ENCODE assay signal across 11 cellular contexts in genomic region chr21:14541840-14542495, GRCh38. TPM values are rescaled to one million over a fixed set of nuclear protein-coding genes. Genes with fewer than 3 reads are reported as not detected.
A peak's percentile ranks its signal among the peaks of the same experiment; 100 is the strongest.
DNase-seq lines count a peak whose midpoint lies in the region; ATAC-seq and TF ChIP-seq lines count a peak whose summit lies in the region.
"Had no signal": no experiment of that assay in that cellular context is flagged by ENCODE, and none has a peak within 500 bp of the region (broad histone marks: within the 10 kb centered on the region; RNA-seq: fewer than 3 reads in every experiment).

No MANE protein-coding gene starts in this region.

- ATAC-seq in stimulated activated naive CD8-positive, alpha-beta T cell treated with anti-CD3 and anti-CD28 coated beads, Interleukin-15, Interleukin-2, amounts not matched to agents 100 U/mL and 50 U/mL, for 24 hours: peak; percentile 49
- ATAC-seq: gastroesophageal sphincter had no signal

- H3K4me1 ChIP-seq in thyroid gland: no peaks in the 10 kb centered on the region
- H3K4me1 ChIP-seq: ascending aorta, gastroesophageal sphincter had no signal

- H3K9me3 ChIP-seq in thyroid gland: no peaks in the 10 kb centered on the region
- H3K9me3 ChIP-seq: ascending aorta, gastroesophageal sphincter had no signal

- no peaks in the 10 kb centered on the region for H3K36me3 ChIP-seq in thyroid gland
- H3K36me3 ChIP-seq: ascending aorta, gastroesophageal sphincter had no signal

- 58 to 63% methylated on average over 8 of the region's 8 CpGs for WGBS in thyroid gland, 2 donors

- DNase-seq in activated effector memory CD4-positive, alpha-beta T cell treated with anti-CD3 and anti-CD28 coated beads, Interleukin-2, amount 50 U/mL, for 16 hours: peak; percentile 75
- DNase-seq in activated effector memory CD4-positive, alpha-beta T cell treated with Interleukin-2 at 50 U/mL for 16 hours: no peak
- DNase-seq in MV-4-11 (lab: John Stamatoyannopoulos, UW): peak; percentile 31
- peak; percentile 33 to 62 for DNase-seq in cardiac fibroblast (ENCODE audit: low read depth in 2 of 2)
- no peak for DNase-seq in stimulated activated naive CD8-positive, alpha-beta T cell treated with anti-CD3 and anti-CD28 coated beads, Interleukin-15, Interleukin-2, amounts not matched to agents 100 U/mL and 50 U/mL, for 24 hours
- no peak for DNase-seq in thyroid gland
- DNase-seq in NCI-H345 (lab: John Stamatoyannopoulos, UW): no peak
- no peak for DNase-seq in COLO829 (ENCODE audit: low spot score)

- H3K4me3 ChIP-seq in cardiac fibroblast (replicated peaks in 1 of 2; ENCODE audit: low read depth in 2 of 2, low read length in 2 of 2): no peak overlapping the region
- no peak overlapping the region for H3K4me3 ChIP-seq in thyroid gland (replicated peaks in 1 of 3)
- H3K4me3 ChIP-seq: gastroesophageal sphincter had no signal

- TF ChIP-seq POLR2A in thyroid gland (IDR thresholded peaks at IDR 0.05): no peak

- intact Hi-C loops in thyroid gland (cut with DNase I): no loop called here

- H3K27me3 ChIP-seq in thyroid gland: no peaks in the 10 kb centered on the region
- H3K27me3 ChIP-seq: ascending aorta; BLaER1 treated with 17β-estradiol and CSF1 and Interleukin-3, amounts not matched to agents 10 nM and 100 nM; gastroesophageal sphincter had no signal

- TF ChIP-seq CTCF in cardiac fibroblast (IDR thresholded peaks at IDR 0.05; ENCODE audit: low read depth, low read length): no peak
- TF ChIP-seq CTCF in thyroid gland (IDR thresholded peaks at IDR 0.05): no peak

- H3K27ac ChIP-seq in thyroid gland: no peak overlapping the region
- H3K27ac ChIP-seq: ascending aorta, gastroesophageal sphincter had no signal

RNA-seq across cellular contexts. Expression of gene SAMSN1, which starts 4.1 kb away (rescaled TPM):
- 1 to 10 TPM; 1.3 to 7.4 (median 1.9) TPM for total RNA-seq in thyroid gland

Comparison
In these comparisons a context has a peak if more than half of its experiments do, and no peak if none do; other contexts are left out.
1. DNase-seq: peak in activated effector memory CD4-positive, alpha-beta T cell treated with anti-CD3 and anti-CD28 coated beads, Interleukin-2, amount 50 U/mL, for 16 hours (single experiment), MV-4-11 (single experiment) and cardiac fibroblast (2 of 2); none in activated effector memory CD4-positive, alpha-beta T cell treated with Interleukin-2 at 50 U/mL for 16 hours (single experiment), stimulated activated naive CD8-positive, alpha-beta T cell treated with anti-CD3 and anti-CD28 coated beads, Interleukin-15, Interleukin-2, amounts not matched to agents 100 U/mL and 50 U/mL, for 24 hours (single experiment), thyroid gland (0 of 2), NCI-H345 (single experiment) and COLO829 (single experiment).